ENCODE assay signal across 30 cellular contexts in the genomic region with DNA sequence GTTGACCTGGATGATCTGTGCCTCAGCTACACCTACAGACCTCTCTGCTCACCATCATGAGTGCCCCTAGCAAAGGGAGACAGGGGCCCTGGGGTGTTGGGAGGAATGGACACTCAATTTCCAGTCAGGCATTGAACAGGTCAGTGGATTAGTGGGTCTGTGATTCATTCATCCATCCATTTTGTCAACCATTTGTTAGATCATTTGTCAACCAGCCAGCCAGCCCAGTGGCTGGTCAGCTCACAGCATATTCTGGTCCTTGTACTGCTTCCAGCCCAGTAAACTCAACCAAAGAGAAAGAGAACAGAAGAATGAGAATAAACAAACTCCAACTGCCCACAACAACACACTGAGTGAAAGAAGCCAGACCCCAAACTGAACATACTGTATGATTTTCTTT. TPM values are rescaled to one million over a fixed set of nuclear protein-coding genes. Genes with fewer than 3 reads are reported as not detected.
DNase-seq lines count a peak whose midpoint lies in the region; ATAC-seq and TF ChIP-seq lines count a peak whose summit lies in the region.
"Had no signal": no experiment of that assay in that cellular context is flagged by ENCODE, and none has a peak within 500 bp of the region (broad histone marks: within the 10 kb centered on the region; RNA-seq: fewer than 3 reads in every experiment).

No MANE protein-coding gene starts in this region.

- H3K9me3 ChIP-seq in BLaER1 (peaks cover 19% of the 10 kb centered on the region), MG63 (no peaks in the 10 kb centered on the region), esophagus squamous epithelium (no peaks in the 10 kb centered on the region)
- H3K9me3 ChIP-seq: body of pancreas, left lung, right lobe of liver had no signal

- H3K9me3 Mint-ChIP-seq in immature natural killer cell, result no peaks in the 10 kb centered on the region
- no peaks in the 10 kb centered on the region for H3K9me3 Mint-ChIP-seq in stimulated activated memory B cell treated with anti-CD40 and anti-IgM and Interleukin-4, amounts not matched to agents 10 μg/mL and 1 μg/mL and 100 μg/mL, for 72 hours
- H3K9me3 Mint-ChIP-seq: activated CD8-positive, alpha-beta T cell treated with anti-CD3 and anti-CD28 coated beads for 36 hours; mesothelial cell of epicardium; nephron progenitor cell had no signal

- H4K20me1 ChIP-seq in BLaER1, result no peaks in the 10 kb centered on the region
- H4K20me1 ChIP-seq: BLaER1 treated with 17β-estradiol and CSF1 and Interleukin-3, amounts not matched to agents 10 nM and 100 nM had no signal

- H3K4me3 Mint-ChIP-seq in immature natural killer cell, result no peak overlapping the region
- no peak overlapping the region for H3K4me3 Mint-ChIP-seq in stimulated activated memory B cell treated with anti-CD40 and anti-IgM and Interleukin-4, amounts not matched to agents 10 μg/mL and 1 μg/mL and 100 μg/mL, for 72 hours
- H3K4me3 Mint-ChIP-seq: activated CD8-positive, alpha-beta T cell treated with anti-CD3 and anti-CD28 coated beads for 36 hours; mesothelial cell of epicardium; nephron progenitor cell had no signal

- 0 out of 2 replicates have a peak overlapping the region, but pooled peaks have one; percentile 1 for H3K4me2 ChIP-seq in BLaER1
- H3K4me2 ChIP-seq: PC-9 had no signal

- H3K9ac ChIP-seq in BLaER1, result no peak overlapping the region
- H3K9ac ChIP-seq: BLaER1 treated with 17β-estradiol and CSF1 and Interleukin-3, amounts not matched to agents 10 nM and 100 nM; parathyroid adenoma had no signal

- intact Hi-C loops in esophagus squamous epithelium (cut with DNase I), result no loop called here

- H3K4me1 Mint-ChIP-seq in immature natural killer cell, result peaks cover 34 to 48% of the 10 kb centered on the region in 2 donors
- H3K4me1 Mint-ChIP-seq in stimulated activated memory B cell treated with anti-CD40 and anti-IgM and Interleukin-4, amounts not matched to agents 10 μg/mL and 1 μg/mL and 100 μg/mL, for 72 hours, result peaks cover 51% of the 10 kb centered on the region

- H3K36me3 ChIP-seq in BLaER1 (no peaks in the 10 kb centered on the region), MG63 (no peaks in the 10 kb centered on the region), esophagus squamous epithelium (no peaks in the 10 kb centered on the region)
- H3K36me3 ChIP-seq: left lung, right lobe of liver had no signal

- H3K36me3 Mint-ChIP-seq in immature natural killer cell, result peaks cover 0 to 3% (median 0%) of the 10 kb centered on the region in 3 donors
- no peaks in the 10 kb centered on the region for H3K36me3 Mint-ChIP-seq in stimulated activated memory B cell treated with anti-CD40 and anti-IgM and Interleukin-4, amounts not matched to agents 10 μg/mL and 1 μg/mL and 100 μg/mL, for 72 hours

- H3K27me3 ChIP-seq in BLaER1, result no peaks in the 10 kb centered on the region
- no peaks in the 10 kb centered on the region for H3K27me3 ChIP-seq in MG63
- H3K27me3 ChIP-seq in esophagus squamous epithelium, result no peaks in the 10 kb centered on the region
- H3K27me3 ChIP-seq: BLaER1 treated with 17β-estradiol and CSF1 and Interleukin-3, amounts not matched to agents 10 nM and 100 nM; body of pancreas; right lobe of liver; SJSA1 had no signal

- H3K27me3 Mint-ChIP-seq in immature natural killer cell (ENCODE audit: low read depth in 3 of 3), result peaks cover 3 to 13% (median 9%) of the 10 kb centered on the region in 3 donors
- H3K27me3 Mint-ChIP-seq in stimulated activated memory B cell treated with anti-CD40 and anti-IgM and Interleukin-4, amounts not matched to agents 10 μg/mL and 1 μg/mL and 100 μg/mL, for 72 hours, result no peaks in the 10 kb centered on the region

- TF ChIP-seq POLR2A in GM18505 (IDR thresholded peaks at IDR 0.05; ENCODE audit: borderline replicate concordance, extremely low read depth, insufficient read depth, insufficient read length), result no peak
- no peak for TF ChIP-seq POLR2A in esophagus squamous epithelium (IDR thresholded peaks at IDR 0.05)

- ATAC-seq in stimulated activated memory B cell treated with anti-CD40 and anti-IgM and Interleukin-4, amounts not matched to agents 10 μg/mL and 1 μg/mL and 100 μg/mL, for 72 hours, result no peak
- ATAC-seq in GM18505 (IDR thresholded peaks at IDR 0.05; ENCODE audit: unreplicated experiment), result no peak
- ATAC-seq in HG03095 (IDR thresholded peaks at IDR 0.05; ENCODE audit: unreplicated experiment), result no peak
- ATAC-seq: activated CD8-positive, alpha-beta T cell treated with anti-CD3 and anti-CD28 coated beads for 36 hours; body of pancreas; foreskin keratinocyte; left lung; right lobe of liver had no signal

- H3K4me1 ChIP-seq in BLaER1, result peaks cover 32% of the 10 kb centered on the region
- peaks cover 25 to 72% (median 59%) of the 10 kb centered on the region in 3 donors for H3K4me1 ChIP-seq in esophagus squamous epithelium
- H3K4me1 ChIP-seq: foreskin keratinocyte had no signal

- H3K27ac ChIP-seq in BLaER1 (no peak overlapping the region), esophagus squamous epithelium (peak overlapping the region in 2 of 4 donors; percentile 23 to 31)
- H3K27ac ChIP-seq: body of pancreas, epithelial cell of prostate, foreskin keratinocyte, PC-9, right lobe of liver, SJSA1 had no signal

- peak; percentile 55 for DNase-seq in MG63
- no peak for DNase-seq in immature natural killer cell
- DNase-seq in activated gamma-delta T cell treated with Interleukin-2 at 50 U/mL for 16 hours, result no peak
- no peak for DNase-seq in esophagus squamous epithelium (lab: John Stamatoyannopoulos, UW)
- DNase-seq: activated CD4-positive, CD25-positive, alpha-beta regulatory T cell treated with anti-CD3 and anti-CD28 coated beads, Interleukin-2, amount 50 U/mL, for 72 hours; activated CD8-positive, alpha-beta T cell treated with anti-CD3 and anti-CD28 coated beads for 36 hours; activated effector memory CD4-positive, alpha-beta T cell treated with Interleukin-2 at 50 U/mL for 16 hours; body of pancreas; Calu3; effector CD4-positive, alpha-beta T cell; foreskin keratinocyte; NCI-H1048; NCI-H1694 treated with DMSO at 0.1 percent for 48 hours; NCI-H2171; NCI-H510A treated with DMSO at 0.1 percent for 48 hours; nephron progenitor cell; PC-9; T-helper 1 cell had no signal

- no peak for TF ChIP-seq CTCF in esophagus squamous epithelium (IDR thresholded peaks at IDR 0.05)

- H3K4me3 ChIP-seq in BLaER1, result no peak overlapping the region
- H3K4me3 ChIP-seq in MG63, result no peak overlapping the region
- no peak overlapping the region for H3K4me3 ChIP-seq in esophagus squamous epithelium
- H3K4me3 ChIP-seq: BLaER1 treated with 17β-estradiol and CSF1 and Interleukin-3, amounts not matched to agents 10 nM and 100 nM; body of pancreas; left lung; PC-9; right lobe of liver; SJSA1 had no signal

- H3K27ac Mint-ChIP-seq in immature natural killer cell, result peak overlapping the region in 5 of 6 donors; percentile 23 to 71 (median 41)
- H3K27ac Mint-ChIP-seq in stimulated activated memory B cell treated with anti-CD40 and anti-IgM and Interleukin-4, amounts not matched to agents 10 μg/mL and 1 μg/mL and 100 μg/mL, for 72 hours, result peak overlapping the region; percentile 48
- H3K27ac Mint-ChIP-seq: activated CD8-positive, alpha-beta T cell treated with anti-CD3 and anti-CD28 coated beads for 36 hours; mesothelial cell of epicardium; nephron progenitor cell had no signal

RNA-seq across cellular contexts. Expression of a gene that starts 4.6 kb away (rescaled TPM):
- total RNA-seq in MG63 (2014; rRNA removed; shearing (Covaris generic); ENCODE audit: low replicate concordance), result 2.0 and 2.4 TPM in 2 replicates
- polyA plus RNA-seq in immature natural killer cell, result 10 to 100 TPM; 10.5 to 18.8 (median 11.7) TPM
- 10 to 100 TPM in 2 of 4 donors, 1 to 10 TPM in 2; 2.2 to 13.2 (median 8.2) TPM for total RNA-seq in esophagus squamous epithelium

RNA-seq across cellular contexts. Expression of a gene that starts 41.5 kb away (rescaled TPM):
- total RNA-seq in MG63 (2014; rRNA removed; shearing (Covaris generic); ENCODE audit: low replicate concordance), result 1.0 and 2.0 TPM in 2 replicates
- polyA plus RNA-seq in immature natural killer cell, result not detected
- total RNA-seq in esophagus squamous epithelium, result 1 to 10 TPM in 2 of 4 donors, under 1 TPM in 2; 0.09 to 2.5 (median 0.80) TPM
- total RNA-seq: HT-29 had no signal
